In the genomic region with DNA sequence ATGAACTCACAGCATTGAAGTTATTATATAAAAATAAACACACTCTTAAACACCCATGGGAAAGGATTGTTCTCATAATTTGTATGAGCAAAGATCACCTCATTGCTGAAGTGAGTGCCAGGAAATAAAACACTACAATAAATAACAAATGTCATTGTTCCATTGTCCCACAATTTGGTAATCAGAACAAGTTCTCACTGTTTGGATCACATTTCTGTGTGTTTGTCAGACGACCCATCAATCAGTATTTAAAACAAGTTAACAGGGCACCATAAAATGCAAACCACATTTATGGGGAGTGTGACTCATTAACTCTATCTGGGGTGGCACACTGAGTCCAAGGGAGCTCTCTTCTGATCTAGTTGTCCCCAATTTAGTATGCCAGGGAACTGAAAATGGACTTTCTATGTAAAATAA, we compare ENCODE assay signal across 14 cellular contexts.
DNase-seq lines count a peak whose midpoint lies in the region; ATAC-seq lines count a peak whose summit lies in the region.
"Had no signal": no experiment of that assay in that cellular context is flagged by ENCODE, and none has a peak within 500 bp of the region (broad histone marks: within the 10 kb centered on the region; RNA-seq: fewer than 3 reads in every experiment).

No MANE protein-coding gene starts in this region.

- no peak for ATAC-seq in HG03108 (IDR thresholded peaks at IDR 0.05; ENCODE audit: unreplicated experiment)
- ATAC-seq in GM19395 (IDR thresholded peaks at IDR 0.05; ENCODE audit: unreplicated experiment) = no peak
- ATAC-seq: esophagus mucosa, Panc1 had no signal

- DNase-seq in HCEC 1CT (peak; percentile 29), NCI-H128 (lab: John Stamatoyannopoulos, UW; ENCODE audit: unreplicated experiment) (peak; percentile 9), dermis blood vessel endothelial cell (peak; percentile 75), pulmonary artery endothelial cell (ENCODE audit: low read depth, low spot score) (peak; percentile 10), AML-193 (lab: John Stamatoyannopoulos, UW) (no peak)
- DNase-seq: activated T-cell treated with anti-CD3 and anti-CD28 coated beads, Interleukin-2, amount 50 U/mL, for 24 hours; DMS153; NCI-H2029 treated with DMSO at 0.1 percent for 48 hours; stimulated activated CD4-positive, alpha-beta T cell treated with anti-CD3 and anti-CD28 coated beads, Interleukin-15, amount 100 ng/mL, for 24 hours; stimulated activated naive B cell treated with anti-CD40 and anti-IgM and Interleukin-4, amounts not matched to agents 10 μg/mL and 1 μg/mL and 100 μg/mL, for 72 hours had no signal

Comparison
In these comparisons a context has a peak if more than half of its experiments do, and no peak if none do; other contexts are left out.
1. DNase-seq: peak in HCEC 1CT (single experiment), NCI-H128 (single experiment), dermis blood vessel endothelial cell (single experiment) and pulmonary artery endothelial cell (single experiment); none in AML-193 (0 of 2).